ENCODE assay signal across 8 cellular contexts in the genomic region with DNA sequence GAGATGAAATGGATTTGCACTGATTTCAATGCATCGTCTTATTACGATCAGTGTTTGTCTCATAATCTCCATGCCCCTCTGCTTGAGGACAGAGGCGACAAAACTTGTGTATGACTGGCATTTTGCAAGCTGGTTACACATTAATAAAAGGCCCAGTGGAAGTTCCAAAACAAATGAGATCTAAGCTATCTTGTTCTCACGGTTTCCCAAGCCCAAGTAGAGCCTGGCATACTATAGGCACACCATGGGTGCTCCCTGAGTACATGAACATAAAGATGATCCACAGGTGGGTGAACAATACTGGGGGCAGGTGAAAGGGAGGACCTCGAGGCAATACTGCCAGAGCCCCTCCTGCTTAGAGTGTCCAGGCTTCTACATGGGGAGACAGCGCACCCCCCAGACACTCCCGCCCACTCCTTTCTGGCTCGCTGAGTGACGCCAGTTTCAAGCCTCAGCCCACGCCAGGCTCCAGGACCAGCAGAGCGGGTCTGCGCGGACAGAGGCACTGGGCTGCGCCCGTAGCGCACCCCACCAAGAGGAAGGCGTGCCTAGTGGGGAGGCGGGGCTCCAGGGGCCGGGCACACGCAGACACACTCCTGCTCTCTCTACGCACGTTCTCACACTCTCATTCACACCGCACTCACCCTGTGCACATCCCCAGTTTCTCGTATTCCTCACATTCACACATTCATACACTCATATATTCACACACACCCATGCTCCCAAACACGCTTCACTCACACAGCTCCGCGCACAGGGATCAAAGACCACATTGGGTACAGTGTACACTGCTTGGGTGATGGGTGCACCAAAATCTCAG. TPM values are rescaled to one million over a fixed set of nuclear protein-coding genes. Genes with fewer than 3 reads are reported as not detected.
DNase-seq lines count a peak whose midpoint lies in the region; ATAC-seq and TF ChIP-seq lines count a peak whose summit lies in the region.

No MANE protein-coding gene starts in this region.

- no peak overlapping the region for H3K27ac ChIP-seq in CD4-positive, alpha-beta memory T cell (ENCODE audit: low read depth, low read length)
- peak overlapping the region; percentile 84 to 95 (median 85) for H3K27ac ChIP-seq in right lobe of liver
- peak overlapping the region in 1 of 2 donors; percentile 45 for H3K27ac ChIP-seq in tibial artery

- peaks cover 40% of the 10 kb centered on the region for H3K27me3 ChIP-seq in CD4-positive, alpha-beta memory T cell (ENCODE audit: insufficient read depth, low read length)
- H3K27me3 ChIP-seq in right lobe of liver (no peaks in the 10 kb centered on the region), tibial artery (peaks cover 0 to 20% of the 10 kb centered on the region in 2 donors), HAP-1 (ENCODE audit: low read depth) (no peaks in the 10 kb centered on the region)

- H3K4me3 ChIP-seq in CD4-positive, alpha-beta memory T cell (ENCODE audit: low read length in 2 of 2), result peak overlapping the region; percentile 60 to 68
- H3K4me3 ChIP-seq in right lobe of liver, result peak overlapping the region; percentile 40 to 63 (median 57)
- peak overlapping the region; percentile 50 to 56 for H3K4me3 ChIP-seq in tibial artery
- no peak overlapping the region; the same call in 1 of the 2 replicates for H3K4me3 ChIP-seq in HAP-1

- in situ Hi-C loops in HAP-1 (cut with MboI; ENCODE audit: low sequenced_read_pairs), result no loop called here

- peak; percentile 36 for TF ChIP-seq POLR2A in right lobe of liver (IDR thresholded peaks at IDR 0.05)

- TF ChIP-seq CTCF in right lobe of liver (IDR thresholded peaks at IDR 0.05) (no peak), tibial artery (IDR thresholded peaks at IDR 0.05) (no peak)

- ATAC-seq in GM21360 (IDR thresholded peaks at IDR 0.05; ENCODE audit: unreplicated experiment) (peak; percentile 76), right lobe of liver (peak; percentile 83 to 90 (median 87))
- peak; percentile 50 for ATAC-seq in central memory CD8-positive, alpha-beta T cell (replicated peaks; ENCODE audit: extremely low read depth, poor library complexity, severe bottlenecking)

- H3K4me3 Mint-ChIP-seq in CD4-positive, alpha-beta memory T cell, result peak overlapping the region; percentile 86 to 95 (median 90)
- H3K4me3 Mint-ChIP-seq in central memory CD8-positive, alpha-beta T cell, result peak overlapping the region; percentile 75

- H3K9me3 ChIP-seq in CD4-positive, alpha-beta memory T cell (ENCODE audit: control insufficient read depth in 1 of 2, low read length in 2 of 2), result no peaks in the 10 kb centered on the region
- no peaks in the 10 kb centered on the region for H3K9me3 ChIP-seq in right lobe of liver
- no peaks in the 10 kb centered on the region for H3K9me3 ChIP-seq in tibial artery
- no peaks in the 10 kb centered on the region for H3K9me3 ChIP-seq in HAP-1

- no peaks in the 10 kb centered on the region for H3K36me3 ChIP-seq in CD4-positive, alpha-beta memory T cell (ENCODE audit: insufficient read depth, low read length)
- H3K36me3 ChIP-seq in right lobe of liver, result no peaks in the 10 kb centered on the region
- H3K36me3 ChIP-seq in tibial artery, result no peaks in the 10 kb centered on the region
- H3K36me3 ChIP-seq in HAP-1 (replicated peaks), result no peaks in the 10 kb centered on the region

- H3K36me3 Mint-ChIP-seq in CD4-positive, alpha-beta memory T cell, result no peaks in the 10 kb centered on the region
- peaks cover 4% of the 10 kb centered on the region for H3K36me3 Mint-ChIP-seq in central memory CD8-positive, alpha-beta T cell (ENCODE audit: insufficient read depth)

- peaks cover 38 to 42% of the 10 kb centered on the region in 2 donors for H3K27me3 Mint-ChIP-seq in CD4-positive, alpha-beta memory T cell
- H3K27me3 Mint-ChIP-seq in central memory CD8-positive, alpha-beta T cell, result peaks cover 50% of the 10 kb centered on the region

- peaks cover 0 to 5% (median 0%) of the 10 kb centered on the region in 8 donors for H3K9me3 Mint-ChIP-seq in CD4-positive, alpha-beta memory T cell
- no peaks in the 10 kb centered on the region for H3K9me3 Mint-ChIP-seq in central memory CD8-positive, alpha-beta T cell

- WGBS in right lobe of liver (ENCODE audit: insufficient coverage, low coverage, low lambda C conversion rate, missing lambda C conversion rate), result 7% methylated on average over 18 of the region's 27 CpGs

- H3K4me1 ChIP-seq in CD4-positive, alpha-beta memory T cell (ENCODE audit: insufficient read depth, low read length), result peaks cover 29% of the 10 kb centered on the region
- peaks cover 0 to 9% (median 0%) of the 10 kb centered on the region in 4 donors for H3K4me1 ChIP-seq in right lobe of liver
- peaks cover 0 to 20% (median 15%) of the 10 kb centered on the region in 4 donors for H3K4me1 ChIP-seq in tibial artery
- peaks cover 35% of the 10 kb centered on the region for H3K4me1 ChIP-seq in HAP-1

- H3K4me1 Mint-ChIP-seq in CD4-positive, alpha-beta memory T cell, result peaks cover 7 to 33% (median 21%) of the 10 kb centered on the region in 4 donors
- peaks cover 11% of the 10 kb centered on the region for H3K4me1 Mint-ChIP-seq in central memory CD8-positive, alpha-beta T cell

- H3K27ac Mint-ChIP-seq in CD4-positive, alpha-beta memory T cell, result no peak overlapping the region
- H3K27ac Mint-ChIP-seq in central memory CD8-positive, alpha-beta T cell (ENCODE audit: low read depth), result peak overlapping the region; percentile 26

- DNase-seq in CD4-positive, alpha-beta memory T cell, result no peak
- DNase-seq in NCI-H748 treated with DMSO at 0.1 percent for 48 hours (lab: John Stamatoyannopoulos, UW) (peak; percentile 26), right lobe of liver (peak; percentile 79 to 86 (median 81)), tibial artery (peak in 1 of 2 donors; percentile 75), mucosa of gallbladder (ENCODE audit: low spot score) (no peak), HAP-1 (ENCODE audit: low spot score in 2 of 2) (no peak)
- DNase-seq in central memory CD8-positive, alpha-beta T cell (ENCODE audit: low spot score in 2 of 2), result no peak

- CTCF ChIA-PET in CD4-positive, alpha-beta memory T cell (lab: Charles Lee; ENCODE audit: partially characterized antibody), result no interaction called here

- intact Hi-C loops in CD4-positive, alpha-beta memory T cell (cut with micrococcal nuclease), result loop anchor here (1.0 to 10.0 kb wide), 2 partner anchors 27 to 1436 kb away; a partner anchor contains a TSS
- intact Hi-C loops in right lobe of liver (cut with DNase I), result no loop called here
- intact Hi-C loops in tibial artery (cut with DNase I; ENCODE audit: low total_unique reads), result no loop called here

- POLR2A ChIA-PET in CD4-positive, alpha-beta memory T cell (lab: Charles Lee; ENCODE audit: partially characterized antibody), result interaction anchor here (1.8 kb wide), 1 partner anchor 27 kb away, joined by 13 read pairs; a partner anchor contains a TSS

RNA-seq across cellular contexts. Expression of a gene that starts 8.9 kb away (rescaled TPM):
- not detected for total RNA-seq in CD4-positive, alpha-beta memory T cell
- not detected for polyA plus RNA-seq in CD4-positive, alpha-beta memory T cell
- total RNA-seq in right lobe of liver (not detected), mucosa of gallbladder (not detected)

RNA-seq across cellular contexts. Expression of a gene that starts 26.6 kb away (rescaled TPM):
- total RNA-seq in CD4-positive, alpha-beta memory T cell, result 10 to 100 TPM; 45.3 to 46.6 TPM
- polyA plus RNA-seq in CD4-positive, alpha-beta memory T cell, result 100 to 1,000 TPM in 1 of 2 donors, 10 to 100 TPM in 1; 52.6 to 120 TPM
- total RNA-seq in right lobe of liver (10 to 100 TPM in 4 of 6 experiments, 1 to 10 TPM in 2; 8.4 to 22.9 (median 15.3) TPM), mucosa of gallbladder (23.6 TPM)

Comparison
In these comparisons a context has a peak if more than half of its experiments do, and no peak if none do; other contexts are left out.
1. DNase-seq: peak in NCI-H748 treated with DMSO at 0.1 percent for 48 hours (single experiment) and right lobe of liver (3 of 3); none in CD4-positive, alpha-beta memory T cell (0 of 5), central memory CD8-positive, alpha-beta T cell (0 of 2), mucosa of gallbladder (single experiment) and HAP-1 (0 of 2).
2. Peak in every context shown above with its lines, with median percentiles within 50 percentile points of each other: ATAC-seq.